8 cellular contexts compared by ENCODE assay signal in genomic region chr2:159516241-159516758, GRCh38.
A peak's percentile ranks its signal among the peaks of the same experiment; 100 is the strongest.
DNase-seq lines count a peak whose midpoint lies in the region; ATAC-seq and TF ChIP-seq lines count a peak whose summit lies in the region.

No MANE protein-coding gene starts in this region.

- no peaks in the 10 kb centered on the region for H3K9me3 Mint-ChIP-seq in activated naive CD8-positive, alpha-beta T cell (ENCODE audit: low read depth)

- peaks cover 5% of the 10 kb centered on the region for H3K36me3 Mint-ChIP-seq in activated naive CD8-positive, alpha-beta T cell

- peak; percentile 96 for DNase-seq in DMS153 (lab: John Stamatoyannopoulos, UW)
- DNase-seq in NCI-H2227 treated with DMSO at 0.1 percent for 48 hours (lab: John Stamatoyannopoulos, UW), result peak; percentile 91
- DNase-seq in left ventricle myocardium inferior, result no peak
- DNase-seq in renal cortical epithelial cell (ENCODE audit: low read depth), result peak; percentile 87
- no peak for DNase-seq in putamen (ENCODE audit: low spot score)

- no peaks in the 10 kb centered on the region for H3K27me3 ChIP-seq in left ventricle myocardium inferior (ENCODE audit: low read depth)

- peak overlapping the region; percentile 83 for H3K4me3 Mint-ChIP-seq in activated naive CD8-positive, alpha-beta T cell

- H3K27ac Mint-ChIP-seq in activated naive CD8-positive, alpha-beta T cell, result peak overlapping the region; percentile 85

- H3K27ac ChIP-seq in left ventricle myocardium inferior (replicated peaks), result peak overlapping the region; percentile 76

- no peak for TF ChIP-seq CTCF in left ventricle myocardium inferior (IDR thresholded peaks at IDR 0.05; ENCODE audit: borderline replicate concordance)

- ATAC-seq in GM19328 (IDR thresholded peaks at IDR 0.05; ENCODE audit: unreplicated experiment) (peak; percentile 92), HG03280 (IDR thresholded peaks at IDR 0.05; ENCODE audit: unreplicated experiment) (peak; percentile 91)

- H3K36me3 ChIP-seq in left ventricle myocardium inferior, result no peaks in the 10 kb centered on the region

- H3K9me3 ChIP-seq in left ventricle myocardium inferior (replicated peaks), result no peaks in the 10 kb centered on the region

- H3K27me3 Mint-ChIP-seq in activated naive CD8-positive, alpha-beta T cell, result no peaks in the 10 kb centered on the region

- intact Hi-C loops in left ventricle myocardium inferior (cut with micrococcal nuclease), result no loop called here

- H3K4me1 Mint-ChIP-seq in activated naive CD8-positive, alpha-beta T cell (ENCODE audit: low read depth), result peaks cover 33% of the 10 kb centered on the region

- H3K4me3 ChIP-seq in left ventricle myocardium inferior, result peak overlapping the region; percentile 65

- peaks cover 65% of the 10 kb centered on the region for H3K4me1 ChIP-seq in left ventricle myocardium inferior

Comparison
In these comparisons a context has a peak if more than half of its experiments do, and no peak if none do; other contexts are left out.
1. DNase-seq: peak in DMS153 (single experiment), NCI-H2227 treated with DMSO at 0.1 percent for 48 hours (single experiment) and renal cortical epithelial cell (single experiment); none in left ventricle myocardium inferior (single experiment) and putamen (single experiment).